In the genomic region with DNA sequence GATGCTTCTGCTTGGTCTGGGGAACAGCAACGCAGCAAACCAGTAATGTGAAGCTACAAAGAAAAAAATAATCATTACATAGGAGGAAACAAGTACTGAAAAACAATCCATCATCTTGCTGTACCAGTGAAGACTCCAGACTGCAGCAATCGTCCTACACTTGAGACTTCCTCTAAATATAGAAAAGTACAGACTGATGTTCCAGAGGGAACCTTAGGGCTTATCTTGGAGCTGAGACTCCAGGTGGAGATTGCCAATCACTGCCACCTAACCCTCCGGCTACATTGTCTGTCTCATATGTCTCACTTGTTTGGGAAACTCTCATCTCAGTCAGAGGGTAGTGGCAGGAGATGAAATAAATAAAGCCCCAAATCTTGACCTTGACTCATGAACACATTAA, we compare ENCODE assay signal across 1 cellular context.
TF ChIP-seq lines count a peak whose summit lies in the region.

No MANE protein-coding gene starts in this region.

TF ChIP-seq in GM23338, 12 proteins besides CTCF, POLR2A, EP300 and RAD21 (continued from another document):
- TF ChIP-seq, protein P1, sequence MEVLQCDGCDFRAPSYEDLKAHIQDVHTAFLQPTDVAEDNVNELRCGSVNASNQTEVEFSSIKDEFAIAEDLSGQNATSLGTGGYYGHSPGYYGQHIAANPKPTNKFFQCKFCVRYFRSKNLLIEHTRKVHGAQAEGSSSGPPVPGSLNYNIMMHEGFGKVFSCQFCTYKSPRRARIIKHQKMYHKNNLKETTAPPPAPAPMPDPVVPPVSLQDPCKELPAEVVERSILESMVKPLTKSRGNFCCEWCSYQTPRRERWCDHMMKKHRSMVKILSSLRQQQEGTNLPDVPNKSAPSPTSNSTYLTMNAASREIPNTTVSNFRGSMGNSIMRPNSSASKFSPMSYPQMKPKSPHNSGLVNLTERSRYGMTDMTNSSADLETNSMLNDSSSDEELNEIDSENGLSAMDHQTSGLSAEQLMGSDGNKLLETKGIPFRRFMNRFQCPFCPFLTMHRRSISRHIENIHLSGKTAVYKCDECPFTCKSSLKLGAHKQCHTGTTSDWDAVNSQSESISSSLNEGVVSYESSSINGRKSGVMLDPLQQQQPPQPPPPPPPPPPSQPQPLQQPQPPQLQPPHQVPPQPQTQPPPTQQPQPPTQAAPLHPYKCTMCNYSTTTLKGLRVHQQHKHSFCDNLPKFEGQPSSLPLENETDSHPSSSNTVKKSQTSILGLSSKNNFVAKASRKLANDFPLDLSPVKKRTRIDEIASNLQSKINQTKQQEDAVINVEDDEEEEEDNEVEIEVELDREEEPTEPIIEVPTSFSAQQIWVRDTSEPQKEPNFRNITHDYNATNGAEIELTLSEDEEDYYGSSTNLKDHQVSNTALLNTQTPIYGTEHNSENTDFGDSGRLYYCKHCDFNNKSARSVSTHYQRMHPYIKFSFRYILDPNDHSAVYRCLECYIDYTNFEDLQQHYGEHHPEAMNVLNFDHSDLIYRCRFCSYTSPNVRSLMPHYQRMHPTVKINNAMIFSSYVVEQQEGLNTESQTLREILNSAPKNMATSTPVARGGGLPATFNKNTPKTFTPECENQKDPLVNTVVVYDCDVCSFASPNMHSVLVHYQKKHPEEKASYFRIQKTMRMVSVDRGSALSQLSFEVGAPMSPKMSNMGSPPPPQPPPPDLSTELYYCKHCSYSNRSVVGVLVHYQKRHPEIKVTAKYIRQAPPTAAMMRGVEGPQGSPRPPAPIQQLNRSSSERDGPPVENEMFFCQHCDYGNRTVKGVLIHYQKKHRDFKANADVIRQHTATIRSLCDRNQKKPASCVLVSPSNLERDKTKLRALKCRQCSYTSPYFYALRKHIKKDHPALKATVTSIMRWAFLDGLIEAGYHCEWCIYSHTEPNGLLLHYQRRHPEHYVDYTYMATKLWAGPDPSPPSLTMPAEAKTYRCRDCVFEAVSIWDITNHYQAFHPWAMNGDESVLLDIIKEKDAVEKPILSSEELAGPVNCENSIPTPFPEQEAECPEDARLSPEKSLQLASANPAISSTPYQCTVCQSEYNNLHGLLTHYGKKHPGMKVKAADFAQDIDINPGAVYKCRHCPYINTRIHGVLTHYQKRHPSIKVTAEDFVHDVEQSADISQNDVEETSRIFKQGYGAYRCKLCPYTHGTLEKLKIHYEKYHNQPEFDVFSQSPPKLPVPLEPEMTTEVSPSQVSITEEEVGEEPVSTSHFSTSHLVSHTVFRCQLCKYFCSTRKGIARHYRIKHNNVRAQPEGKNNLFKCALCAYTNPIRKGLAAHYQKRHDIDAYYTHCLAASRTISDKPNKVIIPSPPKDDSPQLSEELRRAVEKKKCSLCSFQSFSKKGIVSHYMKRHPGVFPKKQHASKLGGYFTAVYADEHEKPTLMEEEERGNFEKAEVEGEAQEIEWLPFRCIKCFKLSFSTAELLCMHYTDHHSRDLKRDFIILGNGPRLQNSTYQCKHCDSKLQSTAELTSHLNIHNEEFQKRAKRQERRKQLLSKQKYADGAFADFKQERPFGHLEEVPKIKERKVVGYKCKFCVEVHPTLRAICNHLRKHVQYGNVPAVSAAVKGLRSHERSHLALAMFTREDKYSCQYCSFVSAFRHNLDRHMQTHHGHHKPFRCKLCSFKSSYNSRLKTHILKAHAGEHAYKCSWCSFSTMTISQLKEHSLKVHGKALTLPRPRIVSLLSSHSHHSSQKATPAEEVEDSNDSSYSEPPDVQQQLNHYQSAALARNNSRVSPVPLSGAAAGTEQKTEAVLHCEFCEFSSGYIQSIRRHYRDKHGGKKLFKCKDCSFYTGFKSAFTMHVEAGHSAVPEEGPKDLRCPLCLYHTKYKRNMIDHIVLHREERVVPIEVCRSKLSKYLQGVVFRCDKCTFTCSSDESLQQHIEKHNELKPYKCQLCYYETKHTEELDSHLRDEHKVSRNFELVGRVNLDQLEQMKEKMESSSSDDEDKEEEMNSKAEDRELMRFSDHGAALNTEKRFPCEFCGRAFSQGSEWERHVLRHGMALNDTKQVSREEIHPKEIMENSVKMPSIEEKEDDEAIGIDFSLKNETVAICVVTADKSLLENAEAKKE (CRISPR knock-in tag; IDR thresholded peaks at IDR 0.05), result no peak
- TF ChIP-seq ZNF114 (CRISPR knock-in tag; IDR thresholded peaks at IDR 0.05), result no peak
